ENCODE assay signal across 13 cellular contexts in genomic region chr7:143213478-143213877, GRCh38. TPM values are rescaled to one million over a fixed set of nuclear protein-coding genes. Genes with fewer than 3 reads are reported as not detected.
"Had no signal": no experiment of that assay in that cellular context is flagged by ENCODE, and none has a peak within 500 bp of the region (broad histone marks: within the 10 kb centered on the region; RNA-seq: fewer than 3 reads in every experiment).

No MANE protein-coding gene starts in this region.

RNA-seq across cellular contexts. Expression of gene TAS2R40, which starts 8.4 kb away (rescaled TPM):
- total RNA-seq: activated CD4-positive, alpha-beta memory T cell treated with anti-CD3 and anti-CD28 coated beads for 36 hours; activated CD4-positive, alpha-beta memory T cell treated with anti-CD3 and anti-CD28 coated beads, Interleukin-2, amount 10 ng/mL, durations not matched to agents 7 days and 5 days; activated CD4-positive, alpha-beta T cell treated with anti-CD3 and anti-CD28 coated beads for 36 hours; activated CD4-positive, alpha-beta T cell treated with anti-CD3 and anti-CD28 coated beads, Interleukin-2, amount 10 ng/mL, durations not matched to agents 7 days and 5 days; activated CD8-positive, alpha-beta memory T cell treated with anti-CD3 and anti-CD28 coated beads for 36 hours; activated CD8-positive, alpha-beta memory T cell treated with anti-CD3 and anti-CD28 coated beads, Interleukin-2, amount 10 ng/mL, durations not matched to agents 7 days and 5 days; activated CD8-positive, alpha-beta T cell treated with anti-CD3 and anti-CD28 coated beads for 36 hours; activated CD8-positive, alpha-beta T cell treated with anti-CD3 and anti-CD28 coated beads, Interleukin-2, amount 10 ng/mL, durations not matched to agents 7 days and 5 days; T-cell; T-helper 1 cell treated with Interleukin-12 subunit alpha and Interleukin-12 subunit beta and Interleukin-4 antibody, amounts not matched to agents 30 ng/mL and 1 ng/mL, for 36 hours; T-helper 17 cell; T-helper 2 cell treated with Interferon-gamma antibody and Interleukin-4, amounts not matched to agents 100 ng/mL and 5 ng/mL, for 36 hours; WTC11 had no signal

RNA-seq across cellular contexts. Expression of gene TAS2R39, which starts 30.3 kb away (rescaled TPM):
- total RNA-seq: activated CD4-positive, alpha-beta memory T cell treated with anti-CD3 and anti-CD28 coated beads for 36 hours; activated CD4-positive, alpha-beta memory T cell treated with anti-CD3 and anti-CD28 coated beads, Interleukin-2, amount 10 ng/mL, durations not matched to agents 7 days and 5 days; activated CD4-positive, alpha-beta T cell treated with anti-CD3 and anti-CD28 coated beads for 36 hours; activated CD4-positive, alpha-beta T cell treated with anti-CD3 and anti-CD28 coated beads, Interleukin-2, amount 10 ng/mL, durations not matched to agents 7 days and 5 days; activated CD8-positive, alpha-beta memory T cell treated with anti-CD3 and anti-CD28 coated beads for 36 hours; activated CD8-positive, alpha-beta memory T cell treated with anti-CD3 and anti-CD28 coated beads, Interleukin-2, amount 10 ng/mL, durations not matched to agents 7 days and 5 days; activated CD8-positive, alpha-beta T cell treated with anti-CD3 and anti-CD28 coated beads for 36 hours; activated CD8-positive, alpha-beta T cell treated with anti-CD3 and anti-CD28 coated beads, Interleukin-2, amount 10 ng/mL, durations not matched to agents 7 days and 5 days; T-cell; T-helper 1 cell treated with Interleukin-12 subunit alpha and Interleukin-12 subunit beta and Interleukin-4 antibody, amounts not matched to agents 30 ng/mL and 1 ng/mL, for 36 hours; T-helper 17 cell; T-helper 2 cell treated with Interferon-gamma antibody and Interleukin-4, amounts not matched to agents 100 ng/mL and 5 ng/mL, for 36 hours; WTC11 had no signal
